Comparison of ENCODE assay signal across 13 cellular contexts in the genomic region with DNA sequence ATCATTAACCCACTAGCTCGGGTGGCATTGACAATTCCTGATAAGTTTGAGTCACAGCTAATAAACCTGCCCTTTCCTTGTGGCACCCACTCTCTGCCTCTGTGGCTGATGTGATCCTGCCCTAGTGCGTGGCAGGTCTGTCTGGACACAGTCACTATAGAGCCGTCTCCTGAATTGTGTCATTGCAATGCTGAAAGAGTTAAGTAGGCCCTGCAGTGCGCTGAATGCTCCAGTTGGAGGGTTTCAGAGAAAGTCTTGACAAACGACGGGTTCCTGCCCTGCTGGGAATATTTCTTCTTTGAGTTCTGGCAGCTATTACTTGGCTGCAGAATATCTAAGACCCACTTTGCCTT. TPM values are rescaled to one million over a fixed set of nuclear protein-coding genes. Genes with fewer than 3 reads are reported as not detected.
DNase-seq lines count a peak whose midpoint lies in the region; ATAC-seq and TF ChIP-seq lines count a peak whose summit lies in the region.
"Had no signal": no experiment of that assay in that cellular context is flagged by ENCODE, and none has a peak within 500 bp of the region (broad histone marks: within the 10 kb centered on the region; RNA-seq: fewer than 3 reads in every experiment).

No MANE protein-coding gene starts in this region.

- H3K4me3 ChIP-seq in esophagus (ENCODE audit: low read depth in 1 of 2, low read length in 2 of 2) (no peak overlapping the region), thyroid gland (replicated peaks in 1 of 3) (no peak overlapping the region)
- no peak overlapping the region for H3K4me3 ChIP-seq in CD4-positive, alpha-beta memory T cell (ENCODE audit: low read length in 2 of 2)
- H3K4me3 ChIP-seq: BLaER1 treated with 17β-estradiol and CSF1 and Interleukin-3, amounts not matched to agents 10 nM and 100 nM had no signal

- CTCF ChIA-PET in CD4-positive, alpha-beta memory T cell (lab: Charles Lee; ENCODE audit: partially characterized antibody) = no interaction called here

- H3K4me3 Mint-ChIP-seq in T-helper 17 cell (no peak overlapping the region), nephron progenitor cell (no peak overlapping the region)
- no peak overlapping the region for H3K4me3 Mint-ChIP-seq in CD4-positive, alpha-beta memory T cell
- H3K4me3 Mint-ChIP-seq: activated T-cell treated with anti-CD3 and anti-CD28 coated beads, Interleukin-2, amount 50 U/mL, for 24 hours had no signal

- H3K36me3 ChIP-seq in esophagus (ENCODE audit: control insufficient read depth in 2 of 2, insufficient read depth in 2 of 2, low read length in 1 of 2) (peaks cover 0 to 7% of the 10 kb centered on the region in 2 donors), thyroid gland (peaks cover 12 to 23% of the 10 kb centered on the region in 2 donors)
- H3K36me3 ChIP-seq in CD4-positive, alpha-beta memory T cell (ENCODE audit: insufficient read depth, low read length) = peaks cover 27% of the 10 kb centered on the region

- no peaks in the 10 kb centered on the region for H3K27me3 Mint-ChIP-seq in T-helper 17 cell
- peaks cover 4% of the 10 kb centered on the region for H3K27me3 Mint-ChIP-seq in nephron progenitor cell (ENCODE audit: low read depth, poor library complexity)
- no peaks in the 10 kb centered on the region for H3K27me3 Mint-ChIP-seq in CD4-positive, alpha-beta memory T cell
- H3K27me3 Mint-ChIP-seq: activated T-cell treated with anti-CD3 and anti-CD28 coated beads, Interleukin-2, amount 50 U/mL, for 24 hours had no signal

- no peak for TF ChIP-seq CTCF in nephron progenitor cell (IDR thresholded peaks at IDR 0.05)
- TF ChIP-seq CTCF in thyroid gland (IDR thresholded peaks at IDR 0.05) = no peak

- H3K9me3 ChIP-seq in T-helper 17 cell (ENCODE audit: control insufficient read depth, low read length, poor library complexity, severe bottlenecking) (no peaks in the 10 kb centered on the region), esophagus (ENCODE audit: control insufficient read depth in 2 of 2, insufficient read depth in 1 of 2, low read depth in 1 of 2, low read length in 1 of 2) (peaks cover 0 to 2% of the 10 kb centered on the region in 2 donors), thyroid gland (no peaks in the 10 kb centered on the region)
- no peaks in the 10 kb centered on the region for H3K9me3 ChIP-seq in CD4-positive, alpha-beta memory T cell (ENCODE audit: control insufficient read depth in 1 of 2, low read length in 2 of 2)
- H3K9me3 ChIP-seq: BLaER1 treated with 17β-estradiol and CSF1 and Interleukin-3, amounts not matched to agents 10 nM and 100 nM had no signal

- H3K36me3 Mint-ChIP-seq in T-helper 17 cell (ENCODE audit: low read depth) (peaks cover 5% of the 10 kb centered on the region), nephron progenitor cell (ENCODE audit: low read depth) (peaks cover 10% of the 10 kb centered on the region)
- peaks cover 42 to 51% of the 10 kb centered on the region in 2 donors for H3K36me3 Mint-ChIP-seq in CD4-positive, alpha-beta memory T cell

- H3K27ac ChIP-seq in esophagus (ENCODE audit: low read depth in 2 of 2, low read length in 1 of 2) (peak overlapping the region; percentile 65 to 86), thyroid gland (peak overlapping the region; percentile 8 to 47 (median 35))
- no peak overlapping the region for H3K27ac ChIP-seq in CD4-positive, alpha-beta memory T cell (ENCODE audit: low read depth, low read length)

- POLR2A ChIA-PET in CD4-positive, alpha-beta memory T cell (lab: Charles Lee; ENCODE audit: partially characterized antibody) = no interaction called here

- no peak for ATAC-seq in T-helper 17 cell
- ATAC-seq in GM21526 (IDR thresholded peaks at IDR 0.05; ENCODE audit: low FRiP score, unreplicated experiment) = no peak

- DNase-seq in T-helper 17 cell (no peak), nephron progenitor cell (no peak), thyroid gland (no peak), occipital lobe (lab: John Stamatoyannopoulos, UW) (no peak), GOT3 (lab: John Stamatoyannopoulos, UW) (no peak)
- no peak for DNase-seq in CD4-positive, alpha-beta memory T cell
- DNase-seq: activated CD4-positive, CD25-positive, alpha-beta regulatory T cell treated with anti-CD3 and anti-CD28 coated beads, Interleukin-2, amount 50 U/mL, for 72 hours; activated T-cell treated with anti-CD3 and anti-CD28 coated beads, Interleukin-2, amount 50 U/mL, for 24 hours; NCI-H2171 treated with DMSO at 0.1 percent for 48 hours; stimulated activated CD4-positive, alpha-beta T cell treated with anti-CD3 and anti-CD28 coated beads, Interleukin-12 subunit alpha, Interleukin-12 subunit beta, amount 100 ng/mL, for 4 hours had no signal

- H3K27me3 ChIP-seq in esophagus (ENCODE audit: control insufficient read depth in 1 of 2, insufficient read depth in 2 of 2, low read length in 2 of 2) (no peaks in the 10 kb centered on the region), thyroid gland (no peaks in the 10 kb centered on the region)
- H3K27me3 ChIP-seq in CD4-positive, alpha-beta memory T cell (ENCODE audit: insufficient read depth, low read length) = no peaks in the 10 kb centered on the region
- H3K27me3 ChIP-seq: BLaER1 treated with 17β-estradiol and CSF1 and Interleukin-3, amounts not matched to agents 10 nM and 100 nM had no signal

- H3K9me3 Mint-ChIP-seq in nephron progenitor cell = no peaks in the 10 kb centered on the region
- no peaks in the 10 kb centered on the region for H3K9me3 Mint-ChIP-seq in CD4-positive, alpha-beta memory T cell
- H3K9me3 Mint-ChIP-seq: activated T-cell treated with anti-CD3 and anti-CD28 coated beads, Interleukin-2, amount 50 U/mL, for 24 hours had no signal

- intact Hi-C loops in thyroid gland (cut with DNase I) = no loop called here
- intact Hi-C loops in CD4-positive, alpha-beta memory T cell (cut with micrococcal nuclease) = no loop called here

- H3K4me1 ChIP-seq in esophagus (ENCODE audit: control insufficient read depth in 2 of 2, insufficient read depth in 2 of 2, low read length in 1 of 2) = peaks cover 7 to 11% of the 10 kb centered on the region in 2 donors
- peaks cover 0 to 19% of the 10 kb centered on the region in 2 donors for H3K4me1 ChIP-seq in thyroid gland
- H3K4me1 ChIP-seq in CD4-positive, alpha-beta memory T cell (ENCODE audit: insufficient read depth, low read length) = no peaks in the 10 kb centered on the region

- H3K4me1 Mint-ChIP-seq in T-helper 17 cell (peaks cover 6% of the 10 kb centered on the region), nephron progenitor cell (peaks cover 47% of the 10 kb centered on the region)
- peaks cover 0 to 6% (median 1%) of the 10 kb centered on the region in 4 donors for H3K4me1 Mint-ChIP-seq in CD4-positive, alpha-beta memory T cell

- H3K27ac Mint-ChIP-seq in T-helper 17 cell = peak overlapping the region; percentile 59
- peak overlapping the region; percentile 91 for H3K27ac Mint-ChIP-seq in nephron progenitor cell
- no peak overlapping the region for H3K27ac Mint-ChIP-seq in CD4-positive, alpha-beta memory T cell
- H3K27ac Mint-ChIP-seq: activated T-cell treated with anti-CD3 and anti-CD28 coated beads, Interleukin-2, amount 50 U/mL, for 24 hours had no signal

- WGBS in esophagus, 2 donors = 54 to 62% methylated on average over 6 of the region's 6 CpGs
- 60% methylated on average over 6 of the region's 6 CpGs for WGBS in thyroid gland, 2 donors

- TF ChIP-seq POLR2A in thyroid gland (IDR thresholded peaks at IDR 0.05) = no peak

RNA-seq across cellular contexts. Expression of a gene that starts 19.5 kb away (rescaled TPM):
- total RNA-seq in T-helper 17 cell (under 1 TPM in 1 of 2 donors, not detected in 1; 0.34 TPM), thyroid gland (100 to 1,000 TPM in 1 of 4 donors, 10 to 100 TPM in 3; 27.7 to 100 (median 73.5) TPM), occipital lobe (19.8 TPM)
- 10 to 100 TPM in 1 of 2 donors, 1 to 10 TPM in 1; 4.8 to 38.4 TPM for polyA plus RNA-seq in esophagus
- total RNA-seq in CD4-positive, alpha-beta memory T cell = under 1 TPM in 1 of 2 experiments, not detected in 1; 0.19 TPM
- not detected for polyA plus RNA-seq in CD4-positive, alpha-beta memory T cell

RNA-seq across cellular contexts. Expression of a gene that starts 42.3 kb away (rescaled TPM):
- total RNA-seq in T-helper 17 cell (10 to 100 TPM; 28.8 to 31.2 TPM), thyroid gland (10 to 100 TPM; 32.6 to 44.3 (median 40.4) TPM), occipital lobe (33.5 TPM)
- 10 to 100 TPM; 15.3 to 23.2 TPM for polyA plus RNA-seq in esophagus
- 10 to 100 TPM; 34.1 to 39.6 TPM for total RNA-seq in CD4-positive, alpha-beta memory T cell
- 10 to 100 TPM; 36.5 to 49.8 TPM for polyA plus RNA-seq in CD4-positive, alpha-beta memory T cell

Comparison
In these comparisons a context has a peak if more than half of its experiments do, and no peak if none do; other contexts are left out.
1. H3K27ac Mint-ChIP-seq: peak in T-helper 17 cell (single experiment) and nephron progenitor cell (single experiment); none in CD4-positive, alpha-beta memory T cell (0 of 7).
2. RNA of a gene that starts 19.5 kb away (total RNA-seq): 27.7 to 100 TPM in thyroid gland and 19.8 TPM in occipital lobe (single experiment); 0.34 TPM in T-helper 17 cell and 0.19 TPM in CD4-positive, alpha-beta memory T cell; every median in the first group is over 10 times any median in the second.